Comparison of ENCODE assay signal across 10 cellular contexts in the genomic region with DNA sequence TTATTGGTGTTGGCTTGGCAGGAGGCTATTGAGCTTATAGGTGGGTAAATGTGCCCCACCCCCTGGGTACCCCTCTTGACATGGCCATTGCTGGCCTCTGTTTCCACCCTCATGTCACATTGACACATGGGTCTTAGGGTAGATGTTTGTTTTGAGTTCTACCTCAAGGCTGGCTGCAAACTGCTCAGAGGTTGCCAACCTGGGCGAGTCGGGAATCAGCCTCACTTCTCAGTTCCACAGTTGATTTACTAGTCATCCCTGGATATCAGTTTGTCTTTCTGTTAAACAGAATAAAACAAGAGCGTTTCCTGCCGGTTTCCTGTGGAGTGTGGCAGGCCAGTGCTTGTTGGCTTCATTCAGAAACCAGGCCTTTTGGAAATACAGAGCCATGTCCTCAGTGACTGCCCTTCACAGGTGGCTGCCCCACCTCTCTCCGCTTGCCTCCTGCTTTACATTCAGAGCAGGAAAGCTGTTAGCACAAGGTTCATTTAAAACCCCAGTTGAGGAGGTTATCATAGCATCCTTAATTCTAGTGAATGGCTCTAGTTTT.
A peak's percentile ranks its signal among the peaks of the same experiment; 100 is the strongest.
DNase-seq lines count a peak whose midpoint lies in the region; ATAC-seq and TF ChIP-seq lines count a peak whose summit lies in the region.
"Had no signal": no experiment of that assay in that cellular context is flagged by ENCODE, and none has a peak within 500 bp of the region (broad histone marks: within the 10 kb centered on the region; RNA-seq: fewer than 3 reads in every experiment).

No MANE protein-coding gene starts in this region.

- no peaks in the 10 kb centered on the region for H4K20me1 ChIP-seq in GM23248 (ENCODE audit: insufficient read depth)

- ATAC-seq in esophagus mucosa (peak; percentile 14), upper lobe of right lung (no peak), GM21390 (IDR thresholded peaks at IDR 0.05; ENCODE audit: unreplicated experiment) (no peak)
- ATAC-seq: CD8-positive, alpha-beta T cell had no signal

- H3K9ac ChIP-seq in muscle layer of colon (ENCODE audit: low read length) (peak overlapping the region; percentile 13), GM23248 (no peak overlapping the region)

- H2AFZ ChIP-seq in GM23248, result no peak overlapping the region

- no peaks in the 10 kb centered on the region for H3K9me2 ChIP-seq in GM23248 (ENCODE audit: insufficient read depth)

- in situ Hi-C loops in GM23248 (cut with MboI), result no loop called here

- H3K27ac ChIP-seq in muscle layer of colon (ENCODE audit: low read depth, low read length), result peak overlapping the region; percentile 61
- peak overlapping the region; percentile 77 for H3K27ac ChIP-seq in upper lobe of right lung
- no peak overlapping the region for H3K27ac ChIP-seq in GM23248

- H3K9me3 ChIP-seq in muscle layer of colon (ENCODE audit: low read length) (no peaks in the 10 kb centered on the region), upper lobe of right lung (no peaks in the 10 kb centered on the region), GM23248 (ENCODE audit: low read depth) (no peaks in the 10 kb centered on the region)

- intact Hi-C loops in upper lobe of right lung (cut with DNase I), result no loop called here

- WGBS in GM23248 (ENCODE audit: low coverage in 1 of 2, low lambda C conversion rate in 2 of 2, missing lambda C conversion rate in 2 of 2), 2 experiments, result 64 to 68% methylated on average over 5 of the region's 5 CpGs

- TF ChIP-seq CTCF in upper lobe of right lung (IDR thresholded peaks at IDR 0.05), result no peak

- peak; percentile 49 for DNase-seq in NCI-H748 treated with DMSO at 0.1 percent for 48 hours (lab: John Stamatoyannopoulos, UW)
- DNase-seq in upper lobe of right lung, result no peak
- no peak for DNase-seq in NCI-H774 (lab: John Stamatoyannopoulos, UW)
- DNase-seq in GM23248, result no peak
- DNase-seq: activated naive CD4-positive, alpha-beta T cell treated with Interleukin-2 at 50 U/mL for 16 hours; CD8-positive, alpha-beta T cell; stimulated activated naive CD4-positive, alpha-beta T cell treated with Interleukin-2 at 50 U/mL for 16 hours had no signal

- H3K79me2 ChIP-seq in GM23248 (ENCODE audit: insufficient read depth), result no peaks in the 10 kb centered on the region

- H3K27me3 ChIP-seq in muscle layer of colon (ENCODE audit: control insufficient read depth in 1 of 2, insufficient read depth in 2 of 2, low read length in 2 of 2), result no peaks in the 10 kb centered on the region
- H3K27me3 ChIP-seq in upper lobe of right lung, result no peaks in the 10 kb centered on the region
- no peaks in the 10 kb centered on the region for H3K27me3 ChIP-seq in GM23248 (replicated peaks; ENCODE audit: insufficient read depth)

- H3K4me3 ChIP-seq in muscle layer of colon (ENCODE audit: low read depth in 1 of 2, low read length in 2 of 2) (peak overlapping the region in 1 of 2 donors; percentile 4), upper lobe of right lung (no peak overlapping the region), GM23248 (no peak overlapping the region)

- H3K36me3 ChIP-seq in muscle layer of colon (ENCODE audit: insufficient read depth, low read length), result peaks cover 32% of the 10 kb centered on the region
- peaks cover 6% of the 10 kb centered on the region for H3K36me3 ChIP-seq in upper lobe of right lung
- H3K36me3 ChIP-seq in GM23248 (ENCODE audit: low read depth), result no peaks in the 10 kb centered on the region

- H3K4me1 ChIP-seq in muscle layer of colon (ENCODE audit: insufficient read depth, low read length) (peaks cover 88% of the 10 kb centered on the region), upper lobe of right lung (peaks cover 57% of the 10 kb centered on the region), GM23248 (ENCODE audit: insufficient read depth) (peaks cover 20% of the 10 kb centered on the region)

- no peak overlapping the region for H3K4me2 ChIP-seq in GM23248 (ENCODE audit: unreplicated experiment)

- no peaks in the 10 kb centered on the region for H3F3A ChIP-seq in GM23248 (ENCODE audit: insufficient read depth)
